ENCODE assay signal across 1 cellular context in the genomic region with DNA sequence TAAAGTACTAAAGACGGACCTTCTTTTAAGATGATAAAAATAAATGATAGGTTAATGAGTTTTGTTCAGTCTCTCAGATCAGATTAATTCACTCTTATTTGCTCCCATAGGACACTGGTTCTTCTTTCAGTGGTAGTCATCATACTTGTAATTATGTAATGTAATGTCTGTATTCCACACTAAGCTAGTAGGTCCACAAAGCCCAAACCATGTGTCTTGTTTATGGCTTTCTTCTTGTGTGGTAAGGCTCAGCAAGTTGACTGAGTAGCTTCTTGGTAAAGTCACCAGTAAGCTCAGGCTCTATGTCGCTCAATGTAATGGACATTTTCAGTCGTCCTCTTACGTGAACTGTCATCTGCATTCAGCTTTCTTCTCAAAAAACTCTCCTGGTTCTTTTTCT.
TF ChIP-seq lines count a peak whose summit lies in the region.

No MANE protein-coding gene starts in this region.

TF ChIP-seq in SK-N-SH, 30 proteins besides CTCF, POLR2A, EP300 and RAD21 (continued from another document):
- no peak for TF ChIP-seq SIN3A (IDR thresholded peaks at IDR 0.05; ENCODE audit: borderline replicate concordance, low read depth, low read length)
- no peak for TF ChIP-seq POLR2AphosphoS5 (IDR thresholded peaks at IDR 0.05; ENCODE audit: low read depth, low read length)
- TF ChIP-seq RCOR1 (IDR thresholded peaks at IDR 0.05; ENCODE audit: low read length): no peak
- TF ChIP-seq GATA2 (CRISPR knock-in tag; IDR thresholded peaks at IDR 0.05): no peak
- no peak for TF ChIP-seq MEF2A (IDR thresholded peaks at IDR 0.05; ENCODE audit: borderline replicate concordance, low read depth)
- TF ChIP-seq JUND (IDR thresholded peaks at IDR 0.05): no peak
- no peak for TF ChIP-seq ZBTB33 (IDR thresholded peaks at IDR 0.05; ENCODE audit: borderline replicate concordance, low read depth)
- no peak for TF ChIP-seq NFIC (IDR thresholded peaks at IDR 0.05; ENCODE audit: borderline replicate concordance)
- TF ChIP-seq FOXJ3 (CRISPR knock-in tag; IDR thresholded peaks at IDR 0.05): no peak
- TF ChIP-seq USF1 (IDR thresholded peaks at IDR 0.05; ENCODE audit: borderline replicate concordance, low read depth): no peak
